Comparison of ENCODE assay signal across 8 cellular contexts in genomic region chr7:150715738-150716137, GRCh38. TPM values are rescaled to one million over a fixed set of nuclear protein-coding genes. Genes with fewer than 3 reads are reported as not detected.
DNase-seq lines count a peak whose midpoint lies in the region; ATAC-seq and TF ChIP-seq lines count a peak whose summit lies in the region.
"Had no signal": no experiment of that assay in that cellular context is flagged by ENCODE, and none has a peak within 500 bp of the region (broad histone marks: within the 10 kb centered on the region; RNA-seq: fewer than 3 reads in every experiment).

No MANE protein-coding gene starts in this region.

- H3K36me3 ChIP-seq in DND-41 (ENCODE audit: insufficient read depth, low read length) (peaks cover 24% of the 10 kb centered on the region), gastroesophageal sphincter (peaks cover 0 to 10% of the 10 kb centered on the region in 2 donors)

- no peak for DNase-seq in DND-41
- no peak for DNase-seq in T-helper 17 cell
- DNase-seq in stimulated activated effector memory CD8-positive, alpha-beta T cell treated with anti-CD3 and anti-CD28 coated beads, Interleukin-12 subunit alpha, Interleukin-12 subunit beta, amount 100 ng/mL, for 72 hours (ENCODE audit: low spot score in 2 of 2): no peak
- no peak for DNase-seq in stimulated activated CD4-positive, alpha-beta T cell treated with anti-CD3 and anti-CD28 coated beads, Interleukin-2, amount 100 ng/mL, for 24 hours
- DNase-seq in amniotic stem cell (lab: John Stamatoyannopoulos, UW): no peak
- no peak for DNase-seq in NCI-H446 (lab: John Stamatoyannopoulos, UW)
- DNase-seq: erythroblast had no signal

- peak overlapping the region; percentile 97 for H3K4me3 Mint-ChIP-seq in T-helper 17 cell
- peak overlapping the region; percentile 93 for H3K4me3 Mint-ChIP-seq in stimulated activated effector memory CD8-positive, alpha-beta T cell treated with anti-CD3 and anti-CD28 coated beads, Interleukin-12 subunit alpha, Interleukin-12 subunit beta, amount 100 ng/mL, for 72 hours

- peaks cover 44% of the 10 kb centered on the region for H3K4me1 Mint-ChIP-seq in T-helper 17 cell
- H3K4me1 Mint-ChIP-seq in stimulated activated effector memory CD8-positive, alpha-beta T cell treated with anti-CD3 and anti-CD28 coated beads, Interleukin-12 subunit alpha, Interleukin-12 subunit beta, amount 100 ng/mL, for 72 hours: peaks cover 67% of the 10 kb centered on the region

- H3K27me3 ChIP-seq in DND-41 (ENCODE audit: insufficient read depth, low read length, poor library complexity) (no peaks in the 10 kb centered on the region), gastroesophageal sphincter (no peaks in the 10 kb centered on the region)

- peak overlapping the region; percentile 97 for H3K27ac Mint-ChIP-seq in T-helper 17 cell
- peak overlapping the region; percentile 98 for H3K27ac Mint-ChIP-seq in stimulated activated effector memory CD8-positive, alpha-beta T cell treated with anti-CD3 and anti-CD28 coated beads, Interleukin-12 subunit alpha, Interleukin-12 subunit beta, amount 100 ng/mL, for 72 hours

- H3K27ac ChIP-seq in DND-41 (ENCODE audit: low read length): peak overlapping the region; percentile 85
- H3K27ac ChIP-seq in gastroesophageal sphincter: peak overlapping the region; percentile 32 to 60 (median 58)

- ATAC-seq in DND-41 (ENCODE audit: insufficient read depth, low read depth): no peak
- peak; percentile 29 for ATAC-seq in T-helper 17 cell
- ATAC-seq in gastroesophageal sphincter: no peak
- peak; percentile 69 for ATAC-seq in stimulated activated effector memory CD8-positive, alpha-beta T cell treated with anti-CD3 and anti-CD28 coated beads, Interleukin-12 subunit alpha, Interleukin-12 subunit beta, amount 100 ng/mL, for 72 hours

- peaks cover 32% of the 10 kb centered on the region for H3K79me2 ChIP-seq in DND-41 (ENCODE audit: insufficient read depth, low read length)

- TF ChIP-seq CTCF in DND-41 (IDR thresholded peaks at IDR 0.05; ENCODE audit: borderline replicate concordance, extremely low read depth, low read length, poor library complexity, severe bottlenecking) (no peak), gastroesophageal sphincter (IDR thresholded peaks at IDR 0.05) (no peak)

- H3K27me3 Mint-ChIP-seq in T-helper 17 cell: no peaks in the 10 kb centered on the region

- no peak for TF ChIP-seq EP300 in gastroesophageal sphincter (IDR thresholded peaks at IDR 0.05)

- TF ChIP-seq POLR2A in gastroesophageal sphincter (IDR thresholded peaks at IDR 0.05): no peak

- peaks cover 3% of the 10 kb centered on the region for H3K9me3 ChIP-seq in DND-41 (ENCODE audit: insufficient read depth, low read length, severe bottlenecking)
- H3K9me3 ChIP-seq in T-helper 17 cell (ENCODE audit: control insufficient read depth, low read length, poor library complexity, severe bottlenecking): no peaks in the 10 kb centered on the region
- H3K9me3 ChIP-seq in gastroesophageal sphincter: peaks cover 0 to 19% (median 0%) of the 10 kb centered on the region in 3 donors

- peak overlapping the region; percentile 67 for H3K9ac ChIP-seq in DND-41 (ENCODE audit: low read depth, low read length)

- peaks cover 21% of the 10 kb centered on the region for H3K36me3 Mint-ChIP-seq in T-helper 17 cell (ENCODE audit: low read depth)
- peaks cover 26% of the 10 kb centered on the region for H3K36me3 Mint-ChIP-seq in stimulated activated effector memory CD8-positive, alpha-beta T cell treated with anti-CD3 and anti-CD28 coated beads, Interleukin-12 subunit alpha, Interleukin-12 subunit beta, amount 100 ng/mL, for 72 hours

- 49 to 54% methylated on average over 4 of the region's 4 CpGs for WGBS in gastroesophageal sphincter (ENCODE audit: low coverage in 1 of 2), 2 donors

- peaks cover 55% of the 10 kb centered on the region for H3K4me1 ChIP-seq in DND-41 (ENCODE audit: insufficient read depth, low read length)
- H3K4me1 ChIP-seq in gastroesophageal sphincter: peaks cover 0 to 4% (median 0%) of the 10 kb centered on the region in 3 donors

- H3K4me3 ChIP-seq in DND-41 (ENCODE audit: low read depth in 1 of 2, low read length in 2 of 2) (peak overlapping the region in 1 of 2 experiments; percentile 78; a peak in 2 of 4 replicates), gastroesophageal sphincter (peak overlapping the region; percentile 39 to 45)

- peak overlapping the region; percentile 81 for H3K4me2 ChIP-seq in DND-41 (ENCODE audit: insufficient read depth, low read length)

- H3K9me3 Mint-ChIP-seq in stimulated activated effector memory CD8-positive, alpha-beta T cell treated with anti-CD3 and anti-CD28 coated beads, Interleukin-12 subunit alpha, Interleukin-12 subunit beta, amount 100 ng/mL, for 72 hours: peaks cover 2% of the 10 kb centered on the region

- H4K20me1 ChIP-seq in DND-41 (ENCODE audit: insufficient read depth, low read length): no peaks in the 10 kb centered on the region

- H2AFZ ChIP-seq in DND-41 (ENCODE audit: low read depth, low read length): peak overlapping the region; percentile 68

RNA-seq across cellular contexts. Expression of gene GIMAP1, which starts 0.7 kb away (rescaled TPM):
- total RNA-seq in T-helper 17 cell (10 to 100 TPM; 14.1 to 23.0 TPM), gastroesophageal sphincter (10 to 100 TPM in 1 of 4 donors, 1 to 10 TPM in 3; 4.2 to 14.3 (median 7.9) TPM)

RNA-seq across cellular contexts. Expression of gene GIMAP5, which starts 21.5 kb away (rescaled TPM):
- total RNA-seq in T-helper 17 cell: 10 to 100 TPM; 44.1 to 65.3 TPM
- total RNA-seq in gastroesophageal sphincter: 10 to 100 TPM; 16.8 to 43.3 (median 32.5) TPM

RNA-seq across cellular contexts. Expression of gene GIMAP2, which starts 30.2 kb away (rescaled TPM):
- 10 to 100 TPM; 53.7 to 68.2 TPM for total RNA-seq in T-helper 17 cell
- total RNA-seq in gastroesophageal sphincter: 10 to 100 TPM in 2 of 4 donors, 1 to 10 TPM in 2; 3.3 to 14.9 (median 9.7) TPM

Comparison
In these comparisons a context has a peak if more than half of its experiments do, and no peak if none do; other contexts are left out.
1. ATAC-seq: peak in T-helper 17 cell (single experiment) and stimulated activated effector memory CD8-positive, alpha-beta T cell treated with anti-CD3 and anti-CD28 coated beads, Interleukin-12 subunit alpha, Interleukin-12 subunit beta, amount 100 ng/mL, for 72 hours (single experiment); none in DND-41 (single experiment) and gastroesophageal sphincter (single experiment).